ENCODE assay signal across 1 cellular context in genomic region chr1:220966473-220966872, GRCh38.
TF ChIP-seq lines count a peak whose summit lies in the region.

No MANE protein-coding gene starts in this region.

TF ChIP-seq in SK-N-SH, 30 proteins besides CTCF, POLR2A, EP300 and RAD21 (continued from another document):
- TF ChIP-seq REST (IDR thresholded peaks at IDR 0.05; ENCODE audit: low read depth, low read length) (no peak), YY1 (IDR thresholded peaks at IDR 0.05; ENCODE audit: low read depth) (no peak), GABPA (IDR thresholded peaks at IDR 0.05; ENCODE audit: low read depth) (no peak), TEAD4 (IDR thresholded peaks at IDR 0.05; ENCODE audit: borderline replicate concordance, insufficient read depth) (no peak), USF2 (IDR thresholded peaks at IDR 0.05; ENCODE audit: borderline replicate concordance, low read depth, low read length) (no peak), USF1 (IDR thresholded peaks at IDR 0.05; ENCODE audit: borderline replicate concordance, low read depth) (no peak)
